Comparison of ENCODE assay signal across 1 cellular context in the genomic region with DNA sequence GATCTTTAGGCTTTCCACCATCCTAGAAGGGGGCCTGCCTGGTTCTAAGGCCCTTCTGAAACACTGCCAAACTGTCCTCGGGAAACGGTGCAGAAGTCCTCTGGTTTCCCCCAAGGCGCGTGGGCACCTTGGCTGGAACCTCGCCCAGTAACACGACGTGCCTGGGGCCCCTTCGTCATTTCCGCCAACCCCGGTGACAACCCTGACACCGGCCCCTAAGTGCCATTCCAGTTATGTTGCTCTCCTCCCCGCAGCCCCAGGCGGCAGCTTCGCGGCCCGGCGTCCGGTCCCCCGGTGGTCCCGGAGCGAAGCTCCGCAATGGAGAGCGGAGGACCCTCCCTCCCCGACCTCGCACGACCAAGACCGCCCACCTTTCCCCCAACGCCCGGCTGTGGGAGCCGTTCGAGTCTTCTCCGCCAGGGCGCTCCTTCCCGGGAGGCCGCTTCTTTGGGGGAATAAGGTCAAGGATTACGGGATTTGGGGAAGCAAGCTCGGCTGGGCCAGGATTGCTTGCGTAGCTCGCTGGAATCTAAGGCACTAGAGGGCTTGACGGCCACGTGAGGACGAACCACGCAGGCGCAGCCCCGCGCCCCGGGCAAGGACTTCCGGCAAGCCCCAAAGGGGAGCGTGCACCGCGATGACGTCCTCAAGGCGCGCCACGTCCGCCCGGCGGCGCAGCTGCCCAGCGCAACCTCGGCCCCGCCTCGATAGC.
TF ChIP-seq lines count a peak whose summit lies in the region.

No MANE protein-coding gene starts in this region.

TF ChIP-seq in GM12878, 131 proteins besides CTCF, POLR2A, EP300 and RAD21 (continued from another document and continues in another):
- TF ChIP-seq ZNF687 (IDR thresholded peaks at IDR 0.05) (peak; percentile 94), KDM1A (IDR thresholded peaks at IDR 0.05; ENCODE audit: borderline replicate concordance) (no peak), PAX5 (IDR thresholded peaks at IDR 0.05; ENCODE audit: borderline replicate concordance, low read depth, low read length) (peak; percentile 30; the same call in 1 of the 2 replicates), TCF12 (IDR thresholded peaks at IDR 0.05; ENCODE audit: low read depth, low read length) (no peak), TAF1 (IDR thresholded peaks at IDR 0.05; ENCODE audit: borderline replicate concordance, low read depth, low read length) (peak; percentile 63), EED (IDR thresholded peaks at IDR 0.05; ENCODE audit: low read depth) (peak; percentile 52; the same call in 1 of the 2 replicates), NR2C1 (IDR thresholded peaks at IDR 0.05) (peak; percentile 68), RBBP5 (conservative IDR thresholded peaks at IDR 0.05) (no peak), MTA2 (IDR thresholded peaks at IDR 0.05; ENCODE audit: low read depth) (peak; percentile 22; the same call in 1 of the 2 replicates), CHD1 (IDR thresholded peaks at IDR 0.05; ENCODE audit: low read depth, low read length) (0 out of 2 replicates have a peak, but pooled peaks have one; percentile 64), ZNF592 (IDR thresholded peaks at IDR 0.05) (no peak), SRF (IDR thresholded peaks at IDR 0.05; ENCODE audit: low read depth in 2 of 2, low read length in 2 of 2) (peak; percentile 98 to 99), YBX1 (IDR thresholded peaks at IDR 0.05) (no peak), EGR1 (IDR thresholded peaks at IDR 0.05; ENCODE audit: borderline replicate concordance in 1 of 2, low read depth in 2 of 2, low read length in 2 of 2) (peak in 1 of 2 experiments; percentile 53; a peak in 1 of 3 replicates), MEF2A (IDR thresholded peaks at IDR 0.05; ENCODE audit: insufficient read depth, low read depth, low read length) (no peak), ZZZ3 (IDR thresholded peaks at IDR 0.05; ENCODE audit: control insufficient read depth, insufficient read length, low read depth) (no peak), TBL1XR1 (IDR thresholded peaks at IDR 0.05; ENCODE audit: low read depth, low read length) (no peak), BRCA1 (IDR thresholded peaks at IDR 0.05; ENCODE audit: low read depth, low read length) (no peak), CREM (IDR thresholded peaks at IDR 0.05; ENCODE audit: low read depth) (peak; percentile 97), WRNIP1 (IDR thresholded peaks at IDR 0.05; ENCODE audit: borderline replicate concordance, low read depth, low read length) (no peak), FOS (IDR thresholded peaks at IDR 0.05; ENCODE audit: borderline replicate concordance, extremely low read depth, insufficient read length) (no peak), CUX1 (IDR thresholded peaks at IDR 0.05; ENCODE audit: insufficient replicate concordance, low read depth, low read length) (no peak), CHD2 (IDR thresholded peaks at IDR 0.05; ENCODE audit: borderline replicate concordance, low read depth, low read length) (no peak), HDAC6 (IDR thresholded peaks at IDR 0.05; ENCODE audit: unreplicated experiment) (peak; percentile 86), CEBPZ (IDR thresholded peaks at IDR 0.05; ENCODE audit: low read depth, low read length) (no peak)
- TF ChIP-seq, protein P1, sequence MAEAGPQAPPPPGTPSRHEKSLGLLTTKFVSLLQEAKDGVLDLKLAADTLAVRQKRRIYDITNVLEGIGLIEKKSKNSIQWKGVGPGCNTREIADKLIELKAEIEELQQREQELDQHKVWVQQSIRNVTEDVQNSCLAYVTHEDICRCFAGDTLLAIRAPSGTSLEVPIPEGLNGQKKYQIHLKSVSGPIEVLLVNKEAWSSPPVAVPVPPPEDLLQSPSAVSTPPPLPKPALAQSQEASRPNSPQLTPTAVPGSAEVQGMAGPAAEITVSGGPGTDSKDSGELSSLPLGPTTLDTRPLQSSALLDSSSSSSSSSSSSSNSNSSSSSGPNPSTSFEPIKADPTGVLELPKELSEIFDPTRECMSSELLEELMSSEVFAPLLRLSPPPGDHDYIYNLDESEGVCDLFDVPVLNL (IDR thresholded peaks at IDR 0.05; ENCODE audit: low read depth, low read length), result no peak
- TF ChIP-seq, protein P2, sequence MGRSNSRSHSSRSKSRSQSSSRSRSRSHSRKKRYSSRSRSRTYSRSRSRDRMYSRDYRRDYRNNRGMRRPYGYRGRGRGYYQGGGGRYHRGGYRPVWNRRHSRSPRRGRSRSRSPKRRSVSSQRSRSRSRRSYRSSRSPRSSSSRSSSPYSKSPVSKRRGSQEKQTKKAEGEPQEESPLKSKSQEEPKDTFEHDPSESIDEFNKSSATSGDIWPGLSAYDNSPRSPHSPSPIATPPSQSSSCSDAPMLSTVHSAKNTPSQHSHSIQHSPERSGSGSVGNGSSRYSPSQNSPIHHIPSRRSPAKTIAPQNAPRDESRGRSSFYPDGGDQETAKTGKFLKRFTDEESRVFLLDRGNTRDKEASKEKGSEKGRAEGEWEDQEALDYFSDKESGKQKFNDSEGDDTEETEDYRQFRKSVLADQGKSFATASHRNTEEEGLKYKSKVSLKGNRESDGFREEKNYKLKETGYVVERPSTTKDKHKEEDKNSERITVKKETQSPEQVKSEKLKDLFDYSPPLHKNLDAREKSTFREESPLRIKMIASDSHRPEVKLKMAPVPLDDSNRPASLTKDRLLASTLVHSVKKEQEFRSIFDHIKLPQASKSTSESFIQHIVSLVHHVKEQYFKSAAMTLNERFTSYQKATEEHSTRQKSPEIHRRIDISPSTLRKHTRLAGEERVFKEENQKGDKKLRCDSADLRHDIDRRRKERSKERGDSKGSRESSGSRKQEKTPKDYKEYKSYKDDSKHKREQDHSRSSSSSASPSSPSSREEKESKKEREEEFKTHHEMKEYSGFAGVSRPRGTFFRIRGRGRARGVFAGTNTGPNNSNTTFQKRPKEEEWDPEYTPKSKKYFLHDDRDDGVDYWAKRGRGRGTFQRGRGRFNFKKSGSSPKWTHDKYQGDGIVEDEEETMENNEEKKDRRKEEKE (IDR thresholded peaks at IDR 0.05), result no peak
